In the genomic region with DNA sequence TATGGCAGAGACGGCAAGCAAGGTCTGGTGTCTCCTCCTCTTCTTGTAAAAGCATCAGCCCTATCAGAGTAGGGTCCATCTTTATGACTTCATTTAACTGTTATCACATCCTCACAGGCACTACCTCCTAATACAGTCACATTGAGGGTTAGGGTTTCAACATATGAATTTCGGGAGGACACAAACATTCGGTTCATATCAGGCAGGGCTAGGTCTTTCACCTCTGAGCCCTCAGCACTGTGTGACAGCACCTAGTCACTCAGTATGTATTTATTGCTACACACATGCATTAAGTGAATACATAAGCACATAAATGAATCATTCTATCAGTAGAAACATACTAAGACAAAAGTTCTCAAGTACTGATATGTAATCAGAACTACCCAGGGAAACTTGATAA, we compare ENCODE assay signal across 1 cellular context.
TF ChIP-seq lines count a peak whose summit lies in the region.

No MANE protein-coding gene starts in this region.

TF ChIP-seq in K562, 482 proteins besides CTCF, POLR2A, EP300 and RAD21 (continued from another document and continues in another):
- TF ChIP-seq, protein P1, sequence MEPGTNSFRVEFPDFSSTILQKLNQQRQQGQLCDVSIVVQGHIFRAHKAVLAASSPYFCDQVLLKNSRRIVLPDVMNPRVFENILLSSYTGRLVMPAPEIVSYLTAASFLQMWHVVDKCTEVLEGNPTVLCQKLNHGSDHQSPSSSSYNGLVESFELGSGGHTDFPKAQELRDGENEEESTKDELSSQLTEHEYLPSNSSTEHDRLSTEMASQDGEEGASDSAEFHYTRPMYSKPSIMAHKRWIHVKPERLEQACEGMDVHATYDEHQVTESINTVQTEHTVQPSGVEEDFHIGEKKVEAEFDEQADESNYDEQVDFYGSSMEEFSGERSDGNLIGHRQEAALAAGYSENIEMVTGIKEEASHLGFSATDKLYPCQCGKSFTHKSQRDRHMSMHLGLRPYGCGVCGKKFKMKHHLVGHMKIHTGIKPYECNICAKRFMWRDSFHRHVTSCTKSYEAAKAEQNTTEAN (CRISPR knock-in tag; IDR thresholded peaks at IDR 0.05), result no peak
- TF ChIP-seq, protein P2, sequence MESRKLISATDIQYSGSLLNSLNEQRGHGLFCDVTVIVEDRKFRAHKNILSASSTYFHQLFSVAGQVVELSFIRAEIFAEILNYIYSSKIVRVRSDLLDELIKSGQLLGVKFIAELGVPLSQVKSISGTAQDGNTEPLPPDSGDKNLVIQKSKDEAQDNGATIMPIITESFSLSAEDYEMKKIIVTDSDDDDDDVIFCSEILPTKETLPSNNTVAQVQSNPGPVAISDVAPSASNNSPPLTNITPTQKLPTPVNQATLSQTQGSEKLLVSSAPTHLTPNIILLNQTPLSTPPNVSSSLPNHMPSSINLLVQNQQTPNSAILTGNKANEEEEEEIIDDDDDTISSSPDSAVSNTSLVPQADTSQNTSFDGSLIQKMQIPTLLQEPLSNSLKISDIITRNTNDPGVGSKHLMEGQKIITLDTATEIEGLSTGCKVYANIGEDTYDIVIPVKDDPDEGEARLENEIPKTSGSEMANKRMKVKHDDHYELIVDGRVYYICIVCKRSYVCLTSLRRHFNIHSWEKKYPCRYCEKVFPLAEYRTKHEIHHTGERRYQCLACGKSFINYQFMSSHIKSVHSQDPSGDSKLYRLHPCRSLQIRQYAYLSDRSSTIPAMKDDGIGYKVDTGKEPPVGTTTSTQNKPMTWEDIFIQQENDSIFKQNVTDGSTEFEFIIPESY (CRISPR knock-in tag; IDR thresholded peaks at IDR 0.05), result no peak
- TF ChIP-seq NBN (IDR thresholded peaks at IDR 0.05; ENCODE audit: low read depth) (0 out of 2 replicates have a peak, but pooled peaks have one; percentile 53), FOSL1 (tag; conservative IDR thresholded peaks at IDR 0.05) (peak; percentile 84), SMARCE1 (IDR thresholded peaks at IDR 0.05) (peak; percentile 82), FOXA3 (CRISPR knock-in tag; conservative IDR thresholded peaks at IDR 0.05 in 1 of 2, IDR thresholded peaks at IDR 0.05 in 1 of 2) (0 out of 4 replicates have a peak, but pooled peaks of 1 of the 2 experiments have one; percentile 16), NFIC (IDR thresholded peaks at IDR 0.05) (peak; percentile 63), RFX5 (IDR thresholded peaks at IDR 0.05; ENCODE audit: low read depth, low read length) (no peak), ZKSCAN8 (CRISPR knock-in tag; IDR thresholded peaks at IDR 0.05) (peak; percentile 61; the same call in 1 of the 2 replicates), ZNF644 (tag; IDR thresholded peaks at IDR 0.05; ENCODE audit: low read depth) (no peak), NEUROD1 (IDR thresholded peaks at IDR 0.05; ENCODE audit: borderline replicate concordance, low read depth, low read length, partially characterized antibody) (peak; percentile 40), ZSCAN29 (IDR thresholded peaks at IDR 0.05) (0 out of 2 replicates have a peak, but pooled peaks have one; percentile 64), EZH2 (IDR thresholded peaks at IDR 0.05; ENCODE audit: borderline replicate concordance, low read depth, low read length) (no peak), SREBF1 (IDR thresholded peaks at IDR 0.05; ENCODE audit: borderline replicate concordance, low read depth, low read length) (no peak), CREB1 (IDR thresholded peaks at IDR 0.05) (peak; percentile 54), CREB1 (CRISPR knock-in tag; IDR thresholded peaks at IDR 0.05) (no peak), STAT5A (IDR thresholded peaks at IDR 0.05; ENCODE audit: borderline replicate concordance, low read length) (peak; percentile 66; the same call in 1 of the 2 replicates), ZC3H11A (IDR thresholded peaks at IDR 0.05; ENCODE audit: low read depth, low read length) (no peak), TSC22D4 (tag; IDR thresholded peaks at IDR 0.05) (no peak), PML (IDR thresholded peaks at IDR 0.05; ENCODE audit: low read length) (peak; percentile 79), CC2D1A (IDR thresholded peaks at IDR 0.05) (peak; percentile 33; the same call in 1 of the 2 replicates), ELF2 (CRISPR knock-in tag; IDR thresholded peaks at IDR 0.05) (no peak), SMARCC2 (IDR thresholded peaks at IDR 0.05; ENCODE audit: low read depth) (peak; percentile 70; the same call in 1 of the 2 replicates), HMG20B (CRISPR knock-in tag; IDR thresholded peaks at IDR 0.05) (no peak)
- TF ChIP-seq, protein P3, sequence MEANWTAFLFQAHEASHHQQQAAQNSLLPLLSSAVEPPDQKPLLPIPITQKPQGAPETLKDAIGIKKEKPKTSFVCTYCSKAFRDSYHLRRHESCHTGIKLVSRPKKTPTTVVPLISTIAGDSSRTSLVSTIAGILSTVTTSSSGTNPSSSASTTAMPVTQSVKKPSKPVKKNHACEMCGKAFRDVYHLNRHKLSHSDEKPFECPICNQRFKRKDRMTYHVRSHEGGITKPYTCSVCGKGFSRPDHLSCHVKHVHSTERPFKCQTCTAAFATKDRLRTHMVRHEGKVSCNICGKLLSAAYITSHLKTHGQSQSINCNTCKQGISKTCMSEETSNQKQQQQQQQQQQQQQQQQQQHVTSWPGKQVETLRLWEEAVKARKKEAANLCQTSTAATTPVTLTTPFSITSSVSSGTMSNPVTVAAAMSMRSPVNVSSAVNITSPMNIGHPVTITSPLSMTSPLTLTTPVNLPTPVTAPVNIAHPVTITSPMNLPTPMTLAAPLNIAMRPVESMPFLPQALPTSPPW (CRISPR knock-in tag; IDR thresholded peaks at IDR 0.05), result 0 out of 2 replicates have a peak, but pooled peaks have one; percentile 25
- TF ChIP-seq, protein P4, sequence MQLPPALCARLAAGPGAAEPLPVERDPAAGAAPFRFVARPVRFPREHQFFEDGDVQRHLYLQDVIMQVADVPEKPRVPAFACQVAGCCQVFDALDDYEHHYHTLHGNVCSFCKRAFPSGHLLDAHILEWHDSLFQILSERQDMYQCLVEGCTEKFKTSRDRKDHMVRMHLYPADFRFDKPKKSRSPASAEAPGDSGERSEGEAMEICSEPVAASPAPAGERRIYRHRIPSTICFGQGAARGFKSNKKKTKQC (CRISPR knock-in tag; IDR thresholded peaks at IDR 0.05), result no peak
- TF ChIP-seq, protein P5, sequence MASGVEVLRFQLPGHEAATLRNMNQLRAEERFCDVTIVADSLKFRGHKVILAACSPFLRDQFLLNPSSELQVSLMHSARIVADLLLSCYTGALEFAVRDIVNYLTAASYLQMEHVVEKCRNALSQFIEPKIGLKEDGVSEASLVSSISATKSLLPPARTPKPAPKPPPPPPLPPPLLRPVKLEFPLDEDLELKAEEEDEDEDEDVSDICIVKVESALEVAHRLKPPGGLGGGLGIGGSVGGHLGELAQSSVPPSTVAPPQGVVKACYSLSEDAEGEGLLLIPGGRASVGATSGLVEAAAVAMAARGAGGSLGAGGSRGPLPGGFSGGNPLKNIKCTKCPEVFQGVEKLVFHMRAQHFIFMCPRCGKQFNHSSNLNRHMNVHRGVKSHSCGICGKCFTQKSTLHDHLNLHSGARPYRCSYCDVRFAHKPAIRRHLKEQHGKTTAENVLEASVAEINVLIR (CRISPR knock-in tag; IDR thresholded peaks at IDR 0.05), result 0 out of 2 replicates have a peak, but pooled peaks have one; percentile 28
- TF ChIP-seq, protein P6, sequence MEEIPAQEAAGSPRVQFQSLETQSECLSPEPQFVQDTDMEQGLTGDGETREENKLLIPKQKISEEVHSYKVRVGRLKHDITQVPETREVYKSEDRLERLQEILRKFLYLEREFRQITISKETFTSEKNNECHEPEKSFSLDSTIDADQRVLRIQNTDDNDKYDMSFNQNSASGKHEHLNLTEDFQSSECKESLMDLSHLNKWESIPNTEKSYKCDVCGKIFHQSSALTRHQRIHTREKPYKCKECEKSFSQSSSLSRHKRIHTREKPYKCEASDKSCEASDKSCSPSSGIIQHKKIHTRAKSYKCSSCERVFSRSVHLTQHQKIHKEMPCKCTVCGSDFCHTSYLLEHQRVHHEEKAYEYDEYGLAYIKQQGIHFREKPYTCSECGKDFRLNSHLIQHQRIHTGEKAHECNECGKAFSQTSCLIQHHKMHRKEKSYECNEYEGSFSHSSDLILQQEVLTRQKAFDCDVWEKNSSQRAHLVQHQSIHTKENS (CRISPR knock-in tag; IDR thresholded peaks at IDR 0.05), result no peak
- TF ChIP-seq, protein P7, sequence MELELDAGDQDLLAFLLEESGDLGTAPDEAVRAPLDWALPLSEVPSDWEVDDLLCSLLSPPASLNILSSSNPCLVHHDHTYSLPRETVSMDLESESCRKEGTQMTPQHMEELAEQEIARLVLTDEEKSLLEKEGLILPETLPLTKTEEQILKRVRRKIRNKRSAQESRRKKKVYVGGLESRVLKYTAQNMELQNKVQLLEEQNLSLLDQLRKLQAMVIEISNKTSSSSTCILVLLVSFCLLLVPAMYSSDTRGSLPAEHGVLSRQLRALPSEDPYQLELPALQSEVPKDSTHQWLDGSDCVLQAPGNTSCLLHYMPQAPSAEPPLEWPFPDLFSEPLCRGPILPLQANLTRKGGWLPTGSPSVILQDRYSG (tag; conservative IDR thresholded peaks at IDR 0.05; ENCODE audit: low read depth), result no peak
- TF ChIP-seq, protein P8, sequence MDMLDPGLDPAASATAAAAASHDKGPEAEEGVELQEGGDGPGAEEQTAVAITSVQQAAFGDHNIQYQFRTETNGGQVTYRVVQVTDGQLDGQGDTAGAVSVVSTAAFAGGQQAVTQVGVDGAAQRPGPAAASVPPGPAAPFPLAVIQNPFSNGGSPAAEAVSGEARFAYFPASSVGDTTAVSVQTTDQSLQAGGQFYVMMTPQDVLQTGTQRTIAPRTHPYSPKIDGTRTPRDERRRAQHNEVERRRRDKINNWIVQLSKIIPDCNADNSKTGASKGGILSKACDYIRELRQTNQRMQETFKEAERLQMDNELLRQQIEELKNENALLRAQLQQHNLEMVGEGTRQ (CRISPR knock-in tag; IDR thresholded peaks at IDR 0.05), result no peak
- TF ChIP-seq, protein P9, sequence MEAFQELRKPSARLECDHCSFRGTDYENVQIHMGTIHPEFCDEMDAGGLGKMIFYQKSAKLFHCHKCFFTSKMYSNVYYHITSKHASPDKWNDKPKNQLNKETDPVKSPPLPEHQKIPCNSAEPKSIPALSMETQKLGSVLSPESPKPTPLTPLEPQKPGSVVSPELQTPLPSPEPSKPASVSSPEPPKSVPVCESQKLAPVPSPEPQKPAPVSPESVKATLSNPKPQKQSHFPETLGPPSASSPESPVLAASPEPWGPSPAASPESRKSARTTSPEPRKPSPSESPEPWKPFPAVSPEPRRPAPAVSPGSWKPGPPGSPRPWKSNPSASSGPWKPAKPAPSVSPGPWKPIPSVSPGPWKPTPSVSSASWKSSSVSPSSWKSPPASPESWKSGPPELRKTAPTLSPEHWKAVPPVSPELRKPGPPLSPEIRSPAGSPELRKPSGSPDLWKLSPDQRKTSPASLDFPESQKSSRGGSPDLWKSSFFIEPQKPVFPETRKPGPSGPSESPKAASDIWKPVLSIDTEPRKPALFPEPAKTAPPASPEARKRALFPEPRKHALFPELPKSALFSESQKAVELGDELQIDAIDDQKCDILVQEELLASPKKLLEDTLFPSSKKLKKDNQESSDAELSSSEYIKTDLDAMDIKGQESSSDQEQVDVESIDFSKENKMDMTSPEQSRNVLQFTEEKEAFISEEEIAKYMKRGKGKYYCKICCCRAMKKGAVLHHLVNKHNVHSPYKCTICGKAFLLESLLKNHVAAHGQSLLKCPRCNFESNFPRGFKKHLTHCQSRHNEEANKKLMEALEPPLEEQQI (IDR thresholded peaks at IDR 0.05), result no peak
- TF ChIP-seq, protein P10, sequence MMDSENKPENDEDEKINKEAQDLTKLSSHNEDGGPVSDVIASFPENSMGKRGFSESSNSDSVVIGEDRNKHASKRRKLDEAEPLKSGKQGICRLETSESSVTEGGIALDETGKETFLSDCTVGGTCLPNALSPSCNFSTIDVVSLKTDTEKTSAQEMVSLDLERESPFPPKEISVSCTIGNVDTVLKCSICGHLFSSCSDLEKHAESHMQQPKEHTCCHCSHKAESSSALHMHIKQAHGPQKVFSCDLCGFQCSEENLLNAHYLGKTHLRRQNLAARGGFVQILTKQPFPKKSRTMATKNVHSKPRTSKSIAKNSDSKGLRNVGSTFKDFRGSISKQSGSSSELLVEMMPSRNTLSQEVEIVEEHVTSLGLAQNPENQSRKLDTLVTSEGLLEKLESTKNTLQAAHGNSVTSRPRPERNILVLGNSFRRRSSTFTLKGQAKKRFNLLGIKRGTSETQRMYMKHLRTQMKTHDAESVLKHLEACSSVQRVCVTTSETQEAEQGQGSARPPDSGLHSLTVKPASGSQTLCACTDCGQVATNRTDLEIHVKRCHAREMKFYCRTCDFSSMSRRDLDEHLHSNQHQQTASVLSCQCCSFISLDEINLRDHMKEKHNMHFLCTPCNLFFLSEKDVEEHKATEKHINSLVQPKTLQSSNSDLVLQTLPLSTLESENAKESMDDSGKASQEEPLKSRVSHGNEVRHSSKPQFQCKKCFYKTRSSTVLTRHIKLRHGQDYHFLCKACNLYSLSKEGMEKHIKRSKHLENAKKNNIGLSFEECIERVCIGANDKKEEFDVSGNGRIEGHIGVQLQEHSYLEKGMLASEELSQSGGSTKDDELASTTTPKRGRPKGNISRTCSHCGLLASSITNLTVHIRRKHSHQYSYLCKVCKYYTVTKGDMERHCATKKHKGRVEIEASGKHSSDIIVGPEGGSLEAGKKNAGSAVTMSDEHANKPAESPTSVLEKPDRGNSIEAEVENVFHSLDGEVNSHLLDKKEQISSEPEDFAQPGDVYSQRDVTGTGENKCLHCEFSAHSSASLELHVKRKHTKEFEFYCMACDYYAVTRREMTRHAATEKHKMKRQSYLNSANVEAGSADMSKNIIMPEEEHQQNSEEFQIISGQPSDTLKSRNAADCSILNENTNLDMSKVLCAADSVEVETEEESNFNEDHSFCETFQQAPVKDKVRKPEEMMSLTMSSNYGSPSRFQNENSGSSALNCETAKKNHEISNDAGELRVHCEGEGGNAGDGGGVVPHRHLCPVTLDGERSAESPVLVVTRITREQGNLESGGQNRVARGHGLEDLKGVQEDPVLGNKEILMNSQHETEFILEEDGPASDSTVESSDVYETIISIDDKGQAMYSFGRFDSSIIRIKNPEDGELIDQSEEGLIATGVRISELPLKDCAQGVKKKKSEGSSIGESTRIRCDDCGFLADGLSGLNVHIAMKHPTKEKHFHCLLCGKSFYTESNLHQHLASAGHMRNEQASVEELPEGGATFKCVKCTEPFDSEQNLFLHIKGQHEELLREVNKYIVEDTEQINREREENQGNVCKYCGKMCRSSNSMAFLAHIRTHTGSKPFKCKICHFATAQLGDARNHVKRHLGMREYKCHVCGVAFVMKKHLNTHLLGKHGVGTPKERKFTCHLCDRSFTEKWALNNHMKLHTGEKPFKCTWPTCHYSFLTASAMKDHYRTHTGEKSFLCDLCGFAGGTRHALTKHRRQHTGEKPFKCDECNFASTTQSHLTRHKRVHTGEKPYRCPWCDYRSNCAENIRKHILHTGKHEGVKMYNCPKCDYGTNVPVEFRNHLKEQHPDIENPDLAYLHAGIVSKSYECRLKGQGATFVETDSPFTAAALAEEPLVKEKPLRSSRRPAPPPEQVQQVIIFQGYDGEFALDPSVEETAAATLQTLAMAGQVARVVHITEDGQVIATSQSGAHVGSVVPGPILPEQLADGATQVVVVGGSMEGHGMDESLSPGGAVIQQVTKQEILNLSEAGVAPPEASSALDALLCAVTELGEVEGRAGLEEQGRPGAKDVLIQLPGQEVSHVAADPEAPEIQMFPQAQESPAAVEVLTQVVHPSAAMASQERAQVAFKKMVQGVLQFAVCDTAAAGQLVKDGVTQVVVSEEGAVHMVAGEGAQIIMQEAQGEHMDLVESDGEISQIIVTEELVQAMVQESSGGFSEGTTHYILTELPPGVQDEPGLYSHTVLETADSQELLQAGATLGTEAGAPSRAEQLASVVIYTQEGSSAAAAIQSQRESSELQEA (IDR thresholded peaks at IDR 0.05; ENCODE audit: low read depth), result no peak
- TF ChIP-seq, protein P11, sequence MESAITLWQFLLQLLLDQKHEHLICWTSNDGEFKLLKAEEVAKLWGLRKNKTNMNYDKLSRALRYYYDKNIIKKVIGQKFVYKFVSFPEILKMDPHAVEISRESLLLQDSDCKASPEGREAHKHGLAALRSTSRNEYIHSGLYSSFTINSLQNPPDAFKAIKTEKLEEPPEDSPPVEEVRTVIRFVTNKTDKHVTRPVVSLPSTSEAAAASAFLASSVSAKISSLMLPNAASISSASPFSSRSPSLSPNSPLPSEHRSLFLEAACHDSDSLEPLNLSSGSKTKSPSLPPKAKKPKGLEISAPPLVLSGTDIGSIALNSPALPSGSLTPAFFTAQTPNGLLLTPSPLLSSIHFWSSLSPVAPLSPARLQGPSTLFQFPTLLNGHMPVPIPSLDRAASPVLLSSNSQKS (CRISPR knock-in tag; IDR thresholded peaks at IDR 0.05), result no peak
